ENCODE assay signal across 23 cellular contexts in genomic region chr1:49297783-49298182, GRCh38.
DNase-seq lines count a peak whose midpoint lies in the region; ATAC-seq and TF ChIP-seq lines count a peak whose summit lies in the region.
"Had no signal": no experiment of that assay in that cellular context is flagged by ENCODE, and none has a peak within 500 bp of the region (broad histone marks: within the 10 kb centered on the region; RNA-seq: fewer than 3 reads in every experiment).

No MANE protein-coding gene starts in this region.

- no peaks in the 10 kb centered on the region for H3K79me2 ChIP-seq in GM23338 (replicated peaks; ENCODE audit: insufficient read depth)

- H3K4me3 ChIP-seq in GM23338 = no peak overlapping the region
- H3K4me3 ChIP-seq: K562, skin epidermis, upper lobe of right lung had no signal

- TF ChIP-seq CTCF in GM23338 (conservative IDR thresholded peaks at IDR 0.05; ENCODE audit: low read depth in 2 of 2) (no peak), type B pancreatic cell (conservative IDR thresholded peaks at IDR 0.05) (no peak)

- no peaks in the 10 kb centered on the region for H3F3A ChIP-seq in GM23338 (replicated peaks; ENCODE audit: low read depth)

- H3K27ac Mint-ChIP-seq in GM23338 = no peak overlapping the region
- no peak overlapping the region for H3K27ac Mint-ChIP-seq in type B pancreatic cell
- H3K27ac Mint-ChIP-seq: activated CD8-positive, alpha-beta T cell treated with anti-CD3 and anti-CD28 coated beads, Interleukin-2, amount 10 ng/mL, durations not matched to agents 7 days and 5 days; T-cell had no signal

- H2AFZ ChIP-seq in GM23338 = no peak overlapping the region

- no peaks in the 10 kb centered on the region for H3K4me1 Mint-ChIP-seq in GM23338
- no peaks in the 10 kb centered on the region for H3K4me1 Mint-ChIP-seq in type B pancreatic cell (ENCODE audit: unreplicated experiment)
- H3K4me1 Mint-ChIP-seq: T-cell had no signal

- DNase-seq in NCI-H1694 (lab: John Stamatoyannopoulos, UW) (peak; percentile 2), NCI-H1694 treated with DMSO at 0.1 percent for 48 hours (lab: John Stamatoyannopoulos, UW) (no peak), GM23338 (ENCODE audit: low spot score) (peak; percentile 4), anterior cingulate cortex (lab: John Stamatoyannopoulos, UW) (peak in 37 of 58 donors; percentile 6 to 75 (median 27)), occipital lobe (lab: John Stamatoyannopoulos, UW) (peak; percentile 55), type B pancreatic cell (ENCODE audit: extremely low spot score, unreplicated experiment) (no peak), SKM-1 (lab: John Stamatoyannopoulos, UW; ENCODE audit: unreplicated experiment) (no peak)
- no peak for DNase-seq in activated CD8-positive, alpha-beta memory T cell treated with anti-CD3 and anti-CD28 coated beads, Interleukin-2, amount 50 U/mL, for 4 hours
- DNase-seq: activated CD8-positive, alpha-beta T cell treated with anti-CD3 and anti-CD28 coated beads, Interleukin-2, amount 10 ng/mL, durations not matched to agents 7 days and 5 days; activated naive CD4-positive, alpha-beta T cell treated with Interleukin-2 at 50 U/mL for 16 hours; activated T-cell treated with anti-CD3 and anti-CD28 coated beads, Interleukin-2, amount 50 U/mL, for 4 hours; AML-193; DMS79 treated with DMSO at 0.1 percent for 48 hours; MM.1S; NCI-H1436; NCI-H526 treated with DMSO at 0.1 percent for 48 hours; OCI-M1; stimulated activated CD4-positive, alpha-beta T cell treated with anti-CD3 and anti-CD28 coated beads, Interleukin-1b, Interleukin-23, amount 100 ng/mL, for 48 hours; T-cell; upper lobe of right lung had no signal

- H3K27ac ChIP-seq in GM23338 (ENCODE audit: low read depth) = no peak overlapping the region
- H3K27ac ChIP-seq: neutrophil, skin epidermis, upper lobe of right lung had no signal

- no peaks in the 10 kb centered on the region for H4K20me1 ChIP-seq in GM23338 (replicated peaks; ENCODE audit: insufficient read depth)

- H3K27me3 ChIP-seq in GM23338 (ENCODE audit: insufficient read depth) = no peaks in the 10 kb centered on the region
- H3K27me3 ChIP-seq: neutrophil, upper lobe of right lung had no signal

- no peaks in the 10 kb centered on the region for H3K4me1 ChIP-seq in GM23338 (ENCODE audit: insufficient read depth)
- H3K4me1 ChIP-seq: upper lobe of right lung had no signal

- H3K36me3 Mint-ChIP-seq in GM23338 (ENCODE audit: low read depth) (peaks cover 7% of the 10 kb centered on the region), type B pancreatic cell (no peaks in the 10 kb centered on the region)
- H3K36me3 Mint-ChIP-seq: T-cell had no signal

- no peak overlapping the region for H3K4me2 ChIP-seq in GM23338

- ATAC-seq in GM23338 = no peak
- ATAC-seq: activated CD8-positive, alpha-beta T cell treated with anti-CD3 and anti-CD28 coated beads, Interleukin-2, amount 10 ng/mL, durations not matched to agents 7 days and 5 days; activated T-cell treated with anti-CD3 and anti-CD28 coated beads, Interleukin-2, amount 50 U/mL, for 4 hours; K562; T-cell; upper lobe of right lung had no signal

- H3K9me2 ChIP-seq in GM23338 (ENCODE audit: insufficient read depth) = 0 out of 2 replicates have a peak, but pooled peaks cover 7% of the 10 kb centered on the region

- H3K9me3 Mint-ChIP-seq in GM23338 (peaks cover 91% of the 10 kb centered on the region), type B pancreatic cell (peaks cover 9% of the 10 kb centered on the region)

- H3K36me3 ChIP-seq in GM23338 (ENCODE audit: insufficient read depth) = no peaks in the 10 kb centered on the region
- H3K36me3 ChIP-seq: neutrophil, upper lobe of right lung had no signal

- H3K4me3 Mint-ChIP-seq in GM23338 (no peak overlapping the region), type B pancreatic cell (no peak overlapping the region)
- H3K4me3 Mint-ChIP-seq: activated CD8-positive, alpha-beta T cell treated with anti-CD3 and anti-CD28 coated beads, Interleukin-2, amount 10 ng/mL, durations not matched to agents 7 days and 5 days; activated T-cell treated with anti-CD3 and anti-CD28 coated beads, Interleukin-2, amount 50 U/mL, for 4 hours; T-cell had no signal

- H3K27me3 Mint-ChIP-seq in GM23338 (ENCODE audit: insufficient read depth, low read depth, poor library complexity) (peaks cover 1% of the 10 kb centered on the region), type B pancreatic cell (no peaks in the 10 kb centered on the region)
- H3K27me3 Mint-ChIP-seq: T-cell had no signal

TF ChIP-seq in GM23338, 12 proteins besides CTCF, POLR2A, EP300 and RAD21 (continues in another document):
- TF ChIP-seq POLR2AphosphoS5 (IDR thresholded peaks at IDR 0.05; ENCODE audit: low read depth) = no peak
- TF ChIP-seq CREB1 (CRISPR knock-in tag; IDR thresholded peaks at IDR 0.05; ENCODE audit: low read depth) = no peak
- no peak for TF ChIP-seq ETS1 (IDR thresholded peaks at IDR 0.05)
- no peak for TF ChIP-seq JUNB (IDR thresholded peaks at IDR 0.05; ENCODE audit: unreplicated experiment)
- TF ChIP-seq ZNF114 (CRISPR knock-in tag; IDR thresholded peaks at IDR 0.05) = no peak
- no peak for TF ChIP-seq EZH2phosphoT487 (IDR thresholded peaks at IDR 0.05; ENCODE audit: unreplicated experiment)
- TF ChIP-seq STAT1 (IDR thresholded peaks at IDR 0.05; ENCODE audit: unreplicated experiment) = no peak
- no peak for TF ChIP-seq REST (IDR thresholded peaks at IDR 0.05; ENCODE audit: unreplicated experiment)

Comparison
In these comparisons a context has a peak if more than half of its experiments do, and no peak if none do; other contexts are left out.
1. DNase-seq: peak in NCI-H1694 (single experiment), GM23338 (single experiment), anterior cingulate cortex (37 of 58) and occipital lobe (single experiment); none in NCI-H1694 treated with DMSO at 0.1 percent for 48 hours (single experiment), type B pancreatic cell (single experiment), activated CD8-positive, alpha-beta memory T cell treated with anti-CD3 and anti-CD28 coated beads, Interleukin-2, amount 50 U/mL, for 4 hours (single experiment) and SKM-1 (single experiment).